ENCODE assay signal across 9 cellular contexts in the genomic region with DNA sequence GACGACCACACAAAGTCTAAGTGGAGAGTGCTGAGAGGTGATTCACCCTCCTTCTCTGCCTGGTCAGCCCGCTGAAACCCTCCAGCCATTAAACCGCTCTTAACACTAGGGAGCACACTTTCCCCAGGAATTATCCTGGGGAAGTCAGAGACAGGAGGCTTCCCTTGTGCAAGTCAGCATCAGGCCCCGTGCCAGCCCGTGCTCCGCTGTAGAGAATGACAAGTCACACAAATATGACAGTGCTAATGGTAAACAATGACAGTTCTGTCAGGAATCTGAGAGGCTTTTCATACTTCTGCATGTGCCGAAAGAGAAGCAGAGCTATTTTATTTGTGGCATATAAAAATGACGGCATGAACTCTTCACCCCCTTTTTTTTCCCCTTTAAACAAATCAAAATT.
A peak's percentile ranks its signal among the peaks of the same experiment; 100 is the strongest.
DNase-seq lines count a peak whose midpoint lies in the region; ATAC-seq and TF ChIP-seq lines count a peak whose summit lies in the region.
"Had no signal": no experiment of that assay in that cellular context is flagged by ENCODE, and none has a peak within 500 bp of the region (broad histone marks: within the 10 kb centered on the region; RNA-seq: fewer than 3 reads in every experiment).

No MANE protein-coding gene starts in this region.

- DNase-seq in SJSA1 (ENCODE audit: low read depth in 1 of 2, low spot score in 2 of 2) (peak; percentile 100), fibroblast of peridontal ligament (ENCODE audit: extremely low read depth) (peak; percentile 95), CD1c-positive myeloid dendritic cell (ENCODE audit: extremely low spot score) (no peak)

- H3K4me1 ChIP-seq in SJSA1 (replicated peaks) (peaks cover 22% of the 10 kb centered on the region), muscle layer of duodenum (ENCODE audit: control insufficient read depth in 1 of 2, insufficient read depth in 2 of 2, low read length in 2 of 2) (no peaks in the 10 kb centered on the region)
- H3K4me1 ChIP-seq: ascending aorta had no signal

- H3K27me3 ChIP-seq in SJSA1 (replicated peaks) (no peaks in the 10 kb centered on the region), muscle layer of duodenum (ENCODE audit: low read depth, low read length) (no peaks in the 10 kb centered on the region)
- H3K27me3 ChIP-seq: ascending aorta had no signal

- H3K36me3 ChIP-seq in SJSA1 = no peaks in the 10 kb centered on the region
- no peaks in the 10 kb centered on the region for H3K36me3 ChIP-seq in muscle layer of duodenum (ENCODE audit: control insufficient read depth in 1 of 2, insufficient read depth in 2 of 2, low read length in 2 of 2)
- H3K36me3 ChIP-seq: ascending aorta had no signal

- H3K4me3 ChIP-seq in SJSA1 (no peak overlapping the region), muscle layer of duodenum (ENCODE audit: low read depth in 1 of 2, low read length in 2 of 2) (peak overlapping the region; percentile 6 to 17)
- H3K4me3 ChIP-seq: ascending aorta had no signal

- H3K27ac ChIP-seq in C4-2B (no peak overlapping the region), SJSA1 (peak overlapping the region; percentile 79), muscle layer of duodenum (ENCODE audit: low read length) (no peak overlapping the region)
- H3K27ac ChIP-seq: ascending aorta had no signal

- H3K9me3 ChIP-seq in SJSA1 (replicated peaks) = no peaks in the 10 kb centered on the region
- H3K9me3 ChIP-seq in muscle layer of duodenum (ENCODE audit: control insufficient read depth in 1 of 2, low read length in 2 of 2) = no peaks in the 10 kb centered on the region
- H3K9me3 ChIP-seq: ascending aorta had no signal

- peak; percentile 79 for TF ChIP-seq CTCF in C4-2B (conservative IDR thresholded peaks at IDR 0.05)
- peak; percentile 68 for TF ChIP-seq CTCF in LNCAP (IDR thresholded peaks at IDR 0.05)

- ATAC-seq in HG03097 (IDR thresholded peaks at IDR 0.05; ENCODE audit: low FRiP score, unreplicated experiment) (no peak), HG02885 (IDR thresholded peaks at IDR 0.05; ENCODE audit: poor library complexity, unreplicated experiment) (no peak)
